In the genomic region with DNA sequence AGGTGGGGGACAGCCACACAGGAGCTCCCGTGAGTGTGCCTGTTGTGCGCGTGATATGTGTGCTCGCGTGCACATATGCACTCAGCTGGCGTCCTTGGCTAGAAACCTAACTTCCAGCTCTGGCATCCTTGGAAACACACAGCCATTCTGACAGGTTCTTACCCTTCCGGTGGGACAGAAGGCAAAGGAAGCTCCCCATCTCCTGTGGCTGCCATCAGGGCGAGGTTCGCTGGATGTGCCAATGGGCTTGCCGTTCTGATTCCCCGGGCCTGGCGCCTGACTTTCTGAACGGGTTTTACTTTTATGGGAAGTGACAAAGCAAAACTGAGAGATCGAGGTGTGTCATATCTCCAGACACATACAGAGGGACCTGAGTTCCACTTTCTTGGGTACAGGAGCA, we compare ENCODE assay signal across 16 cellular contexts.
DNase-seq lines count a peak whose midpoint lies in the region; ATAC-seq, FAIRE-seq and TF ChIP-seq lines count a peak whose summit lies in the region.
"Had no signal": no experiment of that assay in that cellular context is flagged by ENCODE, and none has a peak within 500 bp of the region (broad histone marks: within the 10 kb centered on the region; RNA-seq: fewer than 3 reads in every experiment).

No MANE protein-coding gene starts in this region.

- no peak for FAIRE-seq in keratinocyte (lab: Jason Lieb, UNC)
- FAIRE-seq in small intestine (lab: Jason Lieb, UNC): no peak
- FAIRE-seq: endothelial cell of umbilical vein had no signal

- H3K9ac ChIP-seq in keratinocyte (ENCODE audit: control insufficient read depth, extremely low read depth, insufficient read depth, low read length): no peak overlapping the region

- H3K9me3 Mint-ChIP-seq in activated CD4-positive, alpha-beta T cell treated with anti-CD3 and anti-CD28 coated beads, Interleukin-2, amount 10 ng/mL, durations not matched to agents 24 days and 14 days: no peaks in the 10 kb centered on the region

- no peaks in the 10 kb centered on the region for H3K27me3 Mint-ChIP-seq in activated CD4-positive, alpha-beta T cell treated with anti-CD3 and anti-CD28 coated beads, Interleukin-2, amount 10 ng/mL, durations not matched to agents 24 days and 14 days

- 54 to 62% (median 56%) methylated on average over 14 of the region's 14 CpGs for WGBS in small intestine, 3 donors

- no peaks in the 10 kb centered on the region for H4K20me1 ChIP-seq in keratinocyte (ENCODE audit: control insufficient read depth, extremely low read depth, insufficient read depth, low read length)

- peak overlapping the region; percentile 76 for H2AFZ ChIP-seq in keratinocyte (ENCODE audit: control insufficient read depth, low read length)

- H3K9me1 ChIP-seq in keratinocyte (ENCODE audit: control insufficient read depth, extremely low read depth, insufficient read depth, low read length): no peaks in the 10 kb centered on the region

- no peak for ATAC-seq in GM18868 (IDR thresholded peaks at IDR 0.05; ENCODE audit: unreplicated experiment)
- ATAC-seq: foreskin keratinocyte had no signal

- dilution Hi-C loops in keratinocyte (cut with MboI; ENCODE audit: extremely low pct_ligation_motif_present, low sequenced_read_pairs): no loop called here

- H3K36me3 ChIP-seq in keratinocyte (ENCODE audit: control insufficient read depth in 2 of 2, extremely low read depth in 1 of 2, insufficient read depth in 2 of 2, low read length in 2 of 2) (no peaks in the 10 kb centered on the region), small intestine (ENCODE audit: control insufficient read depth in 2 of 2, insufficient read depth in 2 of 2, low read length in 2 of 2) (no peaks in the 10 kb centered on the region)
- H3K36me3 ChIP-seq: stomach had no signal

- no peaks in the 10 kb centered on the region for H3K4me1 Mint-ChIP-seq in activated CD4-positive, alpha-beta T cell treated with anti-CD3 and anti-CD28 coated beads, Interleukin-2, amount 10 ng/mL, durations not matched to agents 24 days and 14 days
- H3K4me1 Mint-ChIP-seq: CD14-positive monocyte had no signal

- peak; percentile 61 for DNase-seq in activated CD4-positive, alpha-beta T cell treated with anti-CD3 and anti-CD28 coated beads, Interleukin-2, amount 10 ng/mL, durations not matched to agents 24 days and 14 days
- no peak for DNase-seq in activated CD4-positive, alpha-beta T cell treated with anti-CD3 and anti-CD28 coated beads for 4 hours
- DNase-seq in Daoy (ENCODE audit: low read depth) (peak; percentile 41), UCSD-AML1 (lab: John Stamatoyannopoulos, UW; ENCODE audit: unreplicated experiment) (peak; percentile 21), keratinocyte (ENCODE audit: low read depth, low spot score) (no peak), HuH-7 (ENCODE audit: low spot score) (no peak), small intestine (no peak)
- DNase-seq: DMS79 treated with DMSO at 0.1 percent for 48 hours, foreskin keratinocyte, MV-4-11, NCI-H2081 treated with DMSO at 0.1 percent for 48 hours, NCI-H524 treated with DMSO at 0.1 percent for 48 hours, stomach had no signal

- no peaks in the 10 kb centered on the region for H3K36me3 Mint-ChIP-seq in activated CD4-positive, alpha-beta T cell treated with anti-CD3 and anti-CD28 coated beads, Interleukin-2, amount 10 ng/mL, durations not matched to agents 24 days and 14 days (ENCODE audit: low read depth)
- H3K36me3 Mint-ChIP-seq: CD14-positive monocyte had no signal

- no peaks in the 10 kb centered on the region for H3K9me3 ChIP-seq in keratinocyte (ENCODE audit: control insufficient read depth, low read depth, low read length)
- H3K9me3 ChIP-seq in small intestine (ENCODE audit: control insufficient read depth, low read depth): no peaks in the 10 kb centered on the region

- H3K4me3 Mint-ChIP-seq in activated CD4-positive, alpha-beta T cell treated with anti-CD3 and anti-CD28 coated beads, Interleukin-2, amount 10 ng/mL, durations not matched to agents 24 days and 14 days: no peak overlapping the region
- H3K4me3 Mint-ChIP-seq: CD14-positive monocyte had no signal

- H3K27ac Mint-ChIP-seq in activated CD4-positive, alpha-beta T cell treated with anti-CD3 and anti-CD28 coated beads, Interleukin-2, amount 10 ng/mL, durations not matched to agents 24 days and 14 days: no peak overlapping the region
- H3K27ac Mint-ChIP-seq: CD14-positive monocyte had no signal

- no peaks in the 10 kb centered on the region for H3K79me2 ChIP-seq in keratinocyte (ENCODE audit: control insufficient read depth, insufficient read depth, low read length)

- intact Hi-C loops in activated CD4-positive, alpha-beta T cell treated with anti-CD3 and anti-CD28 coated beads, Interleukin-2, amount 10 ng/mL, durations not matched to agents 24 days and 14 days (cut with micrococcal nuclease): no loop called here

- peaks cover 48% of the 10 kb centered on the region for H3K27me3 ChIP-seq in keratinocyte (ENCODE audit: control insufficient read depth, extremely low read depth, insufficient read depth, low read length)
- H3K27me3 ChIP-seq in small intestine (ENCODE audit: control insufficient read depth in 2 of 2, insufficient read depth in 2 of 2, low read length in 2 of 2): peaks cover 0 to 5% of the 10 kb centered on the region in 2 donors

- peak overlapping the region in 1 of 3 experiments; percentile 26 for H3K4me3 ChIP-seq in keratinocyte (ENCODE audit: control insufficient read depth in 2 of 3, extremely low read depth in 1 of 3, insufficient read depth in 2 of 3, low read depth in 1 of 3, low read length in 3 of 3)
- H3K4me3 ChIP-seq in small intestine (ENCODE audit: low read depth in 1 of 2, low read length in 2 of 2): no peak overlapping the region
- H3K4me3 ChIP-seq: stomach had no signal

- H3K4me2 ChIP-seq in keratinocyte (ENCODE audit: control insufficient read depth, extremely low read depth, insufficient read depth, low read depth, low read length): peak overlapping the region; percentile 70

- TF ChIP-seq CTCF in keratinocyte (optimal IDR thresholded peaks at IDR 0.05 in 1 of 3, IDR thresholded peaks at IDR 0.05 in 1 of 3, conservative IDR thresholded peaks at IDR 0.05 in 1 of 3; ENCODE audit: extremely low read depth in 1 of 3, insufficient read depth in 2 of 3, low read length in 3 of 3): no peak

- H3K4me1 ChIP-seq in keratinocyte (ENCODE audit: control insufficient read depth, extremely low read depth, insufficient read depth, low read length): peaks cover 2% of the 10 kb centered on the region
- H3K4me1 ChIP-seq in small intestine (ENCODE audit: control insufficient read depth in 2 of 2, insufficient read depth in 1 of 2, low read depth in 1 of 2, low read length in 1 of 2): no peaks in the 10 kb centered on the region
- H3K4me1 ChIP-seq: foreskin keratinocyte, stomach had no signal

- H3K27ac ChIP-seq in keratinocyte (ENCODE audit: control insufficient read depth, insufficient read depth, low read length): no peak overlapping the region
- no peak overlapping the region for H3K27ac ChIP-seq in small intestine (ENCODE audit: low read depth in 1 of 2, low read length in 1 of 2)
- H3K27ac ChIP-seq: foreskin keratinocyte, stomach had no signal

Comparison
In these comparisons a context has a peak if more than half of its experiments do, and no peak if none do; other contexts are left out.
1. DNase-seq: peak in activated CD4-positive, alpha-beta T cell treated with anti-CD3 and anti-CD28 coated beads, Interleukin-2, amount 10 ng/mL, durations not matched to agents 24 days and 14 days (single experiment), Daoy (single experiment) and UCSD-AML1 (single experiment); none in activated CD4-positive, alpha-beta T cell treated with anti-CD3 and anti-CD28 coated beads for 4 hours (0 of 2), keratinocyte (single experiment), HuH-7 (single experiment) and small intestine (single experiment).